ENCODE assay signal across 8 cellular contexts in the genomic region with DNA sequence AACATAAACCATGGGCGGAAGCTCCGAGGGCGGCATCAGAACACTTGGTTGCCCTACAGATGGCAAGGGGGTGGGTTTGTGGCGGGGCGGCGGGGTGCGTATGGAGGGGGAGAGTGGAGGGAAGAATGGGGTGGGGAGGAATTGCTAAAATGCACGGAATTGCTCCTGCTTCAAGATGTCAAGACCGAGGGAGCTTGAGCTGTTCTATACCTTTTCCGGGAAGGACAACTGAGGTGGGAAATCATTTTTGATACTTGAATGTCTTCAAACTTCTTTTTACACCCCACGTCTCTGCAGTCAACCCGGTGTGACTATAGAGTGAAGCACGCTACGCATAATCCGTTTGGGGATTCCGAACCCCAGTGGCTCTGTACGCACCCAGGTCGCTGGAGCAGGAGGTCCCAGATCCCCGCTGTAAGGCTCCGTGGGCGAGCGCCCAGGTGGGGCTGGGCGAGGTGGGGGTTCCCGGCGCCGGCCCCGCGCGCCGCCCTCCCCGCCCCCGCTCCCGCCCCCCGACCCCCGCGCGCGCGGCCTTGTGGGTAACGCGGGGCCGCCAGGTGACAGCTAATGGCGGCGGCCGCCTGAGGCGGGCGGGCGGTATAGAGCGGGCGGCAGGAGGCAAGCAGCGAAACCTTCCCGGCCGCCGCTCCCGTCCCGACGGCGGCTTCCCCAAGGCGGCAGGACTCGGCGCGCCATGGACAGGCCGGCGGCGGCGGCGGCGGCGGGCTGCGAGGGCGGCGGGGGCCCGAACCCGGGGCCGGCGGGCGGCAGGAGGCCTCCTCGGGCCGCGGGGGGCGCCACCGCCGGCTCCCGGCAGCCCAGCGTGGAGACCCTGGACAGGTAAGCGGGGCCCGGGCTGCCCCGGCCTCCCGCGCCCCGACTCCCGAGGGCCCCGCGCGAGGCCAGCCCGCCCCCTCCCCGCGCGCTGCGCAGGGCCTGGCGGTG. TPM values are rescaled to one million over a fixed set of nuclear protein-coding genes. Genes with fewer than 3 reads are reported as not detected.
DNase-seq lines count a peak whose midpoint lies in the region; ATAC-seq, FAIRE-seq and TF ChIP-seq lines count a peak whose summit lies in the region.

Gene MTMR1 (plus strand): TSS at position 560 of the 945 bp plus-strand sequence. CDS start 135 bp downstream, at position 695.

- H3K4me3 ChIP-seq in BJ (ENCODE audit: low read depth, low read length) (peak within 1 kb of the TSS; percentile 51), astrocyte (ENCODE audit: insufficient read depth, low read depth, low read length) (peak within 1 kb of the TSS; percentile 63), iPS DF 6.9 (ENCODE audit: low read length) (peak within 1 kb of the TSS; percentile 79; the same call in 1 of the 2 replicates), skeletal muscle tissue (ENCODE audit: low read length in 3 of 3) (peak within 1 kb of the TSS; percentile 71 to 78 (median 72))

- POLR2A ChIA-PET in BJ (lab: Charles Lee), result interaction anchor here (0.6 kb wide), 1 partner anchor 239 kb away, joined by 4 read pairs; no protein-coding TSS in a partner anchor

- DNase-seq in BJ (ENCODE audit: low read depth) (no peak), SK-N-DZ (ENCODE audit: low spot score) (peak; percentile 5), astrocyte (ENCODE audit: low read depth) (no peak), iPS DF 6.9 (ENCODE audit: low read depth, low spot score) (no peak), MV-4-11 (lab: John Stamatoyannopoulos, UW) (no peak)

- H3K36me3 Mint-ChIP-seq in astrocyte (ENCODE audit: low read depth, unreplicated experiment), result no peaks in the 10 kb centered on the region

- H4K20me1 ChIP-seq in astrocyte (ENCODE audit: insufficient read depth, low read length), result no peaks in the 10 kb centered on the region

- peak within 1 kb of the TSS; percentile 87 for H3K4me3 Mint-ChIP-seq in astrocyte (ENCODE audit: unreplicated experiment)

- no peaks in the 10 kb centered on the region for H3K27me3 Mint-ChIP-seq in astrocyte (ENCODE audit: low read depth, unreplicated experiment)

- H3K9me3 Mint-ChIP-seq in astrocyte (ENCODE audit: unreplicated experiment), result peaks cover 7% of the 10 kb centered on the region

- peak within 1 kb of the TSS; percentile 83 for H2AFZ ChIP-seq in astrocyte (ENCODE audit: low read depth, low read length)

- peak within 1 kb of the TSS; percentile 85 for H3K9ac ChIP-seq in astrocyte (ENCODE audit: low read length)
- peak within 1 kb of the TSS; percentile 74 to 87 (median 75) for H3K9ac ChIP-seq in skeletal muscle tissue (ENCODE audit: low read depth in 1 of 3, low read length in 3 of 3)

- no peak for FAIRE-seq in astrocyte (lab: Jason Lieb, UNC)

- peak; percentile 70 for ATAC-seq in GM19324 (IDR thresholded peaks at IDR 0.05; ENCODE audit: low FRiP score, unreplicated experiment)
- ATAC-seq in HG03432 (IDR thresholded peaks at IDR 0.05; ENCODE audit: unreplicated experiment), result peak; percentile 62

- TF ChIP-seq CTCF in BJ (IDR thresholded peaks at IDR 0.05; ENCODE audit: insufficient read depth, low read depth, low read length), result no peak
- no peak for TF ChIP-seq CTCF in astrocyte (IDR thresholded peaks at IDR 0.05; ENCODE audit: insufficient read depth, low read depth, low read length)

- CTCF ChIA-PET in BJ (lab: Yijun Ruan, JAX), result no interaction called here

- H3K27ac ChIP-seq in astrocyte (ENCODE audit: low read depth, low read length) (peak within 1 kb of the TSS; percentile 68), iPS DF 6.9 (ENCODE audit: low read length) (no peak within 1 kb of the TSS), skeletal muscle tissue (ENCODE audit: low read depth, low read length) (peak within 1 kb of the TSS; percentile 68)

- peaks cover 14% of the 10 kb centered on the region for H3K4me1 Mint-ChIP-seq in astrocyte (ENCODE audit: low read depth, unreplicated experiment)

- H3K4me2 ChIP-seq in astrocyte (ENCODE audit: low read length), result peak within 1 kb of the TSS; percentile 89

- peak within 1 kb of the TSS; percentile 92 for H3K27ac Mint-ChIP-seq in astrocyte (ENCODE audit: unreplicated experiment)

- no CpG with 5 or more reads among the region's 101 CpGs for WGBS in iPS DF 6.9 (ENCODE audit: insufficient coverage, insufficient read length)

- H3K4me1 ChIP-seq in astrocyte (ENCODE audit: insufficient read depth, low read length) (peaks cover 20% of the 10 kb centered on the region), iPS DF 6.9 (ENCODE audit: control insufficient read depth, insufficient read depth, low read length) (peaks cover 5% of the 10 kb centered on the region), skeletal muscle tissue (ENCODE audit: control insufficient read depth in 3 of 3, insufficient read depth in 3 of 3, low read length in 3 of 3) (peaks cover 4 to 15% (median 15%) of the 10 kb centered on the region in 3 donors)

- no peaks in the 10 kb centered on the region for H3K27me3 ChIP-seq in BJ (ENCODE audit: control insufficient read depth, insufficient read depth, low read length)
- no peaks in the 10 kb centered on the region for H3K27me3 ChIP-seq in astrocyte (ENCODE audit: insufficient read depth, low read length)
- H3K27me3 ChIP-seq in iPS DF 6.9 (ENCODE audit: control insufficient read depth, insufficient read depth, low read length), result no peaks in the 10 kb centered on the region
- no peaks in the 10 kb centered on the region for H3K27me3 ChIP-seq in skeletal muscle tissue (ENCODE audit: control insufficient read depth in 3 of 3, insufficient read depth in 3 of 3, low read length in 3 of 3)

- H3K36me3 ChIP-seq in BJ (ENCODE audit: control insufficient read depth, insufficient read depth, low read length) (no peaks in the 10 kb centered on the region), astrocyte (ENCODE audit: insufficient read depth, low read length) (no peaks in the 10 kb centered on the region), iPS DF 6.9 (ENCODE audit: control insufficient read depth, insufficient read depth, low read length) (no peaks in the 10 kb centered on the region), skeletal muscle tissue (ENCODE audit: control insufficient read depth in 3 of 3, insufficient read depth in 3 of 3, low read length in 3 of 3) (no peaks in the 10 kb centered on the region)

- H3K9me3 ChIP-seq in astrocyte (ENCODE audit: insufficient read depth, low read depth, low read length), result peaks cover 17% of the 10 kb centered on the region
- H3K9me3 ChIP-seq in iPS DF 6.9 (ENCODE audit: control insufficient read depth, insufficient read depth, low read length), result no peaks in the 10 kb centered on the region
- H3K9me3 ChIP-seq in skeletal muscle tissue (ENCODE audit: control insufficient read depth in 3 of 3, low read length in 3 of 3), result peaks cover 0 to 3% (median 3%) of the 10 kb centered on the region in 3 donors

- peaks cover 29% of the 10 kb centered on the region for H3K79me2 ChIP-seq in astrocyte (ENCODE audit: insufficient read depth, low read length)

RNA-seq across cellular contexts. Expression of gene MTMR1, which starts in this region (rescaled TPM):
- polyA plus RNA-seq in BJ (2011; rRNA removed), result 14.2 and 20.1 TPM in 2 replicates
- 14.8 and 18.2 TPM in 2 replicates for polyA minus RNA-seq in BJ (2011; rRNA and poly(A)+ RNA removed)
- 10.3 and 14.4 TPM in 2 replicates for polyA plus RNA-seq in SK-N-DZ (2014; cell fraction: cytosol; rRNA removed)
- polyA plus RNA-seq in SK-N-DZ (2014; cell fraction: nucleus; rRNA removed), result 23.4 and 29.0 TPM in 2 replicates
- total RNA-seq in astrocyte (14.9 and 18.6 TPM in 2 replicates), skeletal muscle tissue (42.8 TPM)
